33 cellular contexts compared by ENCODE assay signal in genomic region chr4:79366422-79366821, GRCh38. TPM values are rescaled to one million over a fixed set of nuclear protein-coding genes. Genes with fewer than 3 reads are reported as not detected.
"Had no signal": no experiment of that assay in that cellular context is flagged by ENCODE, and none has a peak within 500 bp of the region (broad histone marks: within the 10 kb centered on the region; RNA-seq: fewer than 3 reads in every experiment).

No MANE protein-coding gene starts in this region.

- DNase-seq: islet precursor cell; left ventricle myocardium inferior; mesendoderm; naive B cell; natural killer cell; nephron progenitor cell; nucleus accumbens; pancreas; psoas muscle; stimulated activated CD4-positive, alpha-beta T cell treated with anti-CD3 and anti-CD28 coated beads, Interleukin-1b, Interleukin-23, amount 100 ng/mL, for 48 hours; stimulated activated CD4-positive, alpha-beta T cell treated with anti-CD3 and anti-CD28 coated beads, Interleukin-2, amount 100 ng/mL, for 48 hours; stimulated activated CD4-positive, alpha-beta T cell treated with anti-CD3 and anti-CD28 coated beads, Interleukin-4, amount 100 ng/mL, for 4 hours; stimulated activated CD8-positive, alpha-beta memory T cell treated with anti-CD3 and anti-CD28 coated beads, Interleukin-4, amount 100 ng/mL, for 48 hours; stimulated activated naive CD4-positive, alpha-beta T cell treated with Interleukin-2 at 50 U/mL for 16 hours; stimulated activated naive CD8-positive, alpha-beta T cell treated with anti-CD3 and anti-CD28 coated beads, Interleukin-15, amount 100 ng/mL, for 72 hours; substantia nigra; uterus had no signal

- H3K27ac ChIP-seq: hepatocyte, left ventricle myocardium inferior, pancreas, psoas muscle, tibial nerve, uterus had no signal

- H3K4me3 ChIP-seq: hepatocyte, left ventricle myocardium inferior, lung, pancreas, psoas muscle, smooth muscle cell, tibial nerve, uterus had no signal

- H2AFZ ChIP-seq: hepatocyte had no signal

- H3K4me1 ChIP-seq: left ventricle myocardium inferior, pancreas, psoas muscle, tibial nerve, uterus had no signal

- H3K79me2 ChIP-seq: hepatocyte had no signal

- H3K36me3 ChIP-seq: left ventricle myocardium inferior, pancreas, tibial nerve, uterus had no signal

- H3K9me3 ChIP-seq: left ventricle myocardium inferior, pancreas, psoas muscle, tibial nerve, uterus had no signal

- H3K27ac Mint-ChIP-seq: mesothelial cell of epicardium; naive B cell; natural killer cell; nephron progenitor cell; stimulated activated memory B cell treated with anti-CD40 and anti-IgM and Interleukin-4, amounts not matched to agents 10 μg/mL and 1 μg/mL and 100 μg/mL, for 72 hours; stimulated activated naive CD8-positive, alpha-beta T cell treated with anti-CD3 and anti-CD28 coated beads, Interleukin-15, amount 100 ng/mL, for 72 hours; type B pancreatic cell had no signal

- H3K27me3 ChIP-seq: hepatocyte, pancreas, tibial nerve, uterus had no signal

- H3K4me2 ChIP-seq: hepatocyte, smooth muscle cell had no signal

- FAIRE-seq: pancreas had no signal

- ATAC-seq: natural killer cell; pancreas; psoas muscle; stimulated activated memory B cell treated with anti-CD40 and anti-IgM and Interleukin-4, amounts not matched to agents 10 μg/mL and 1 μg/mL and 100 μg/mL, for 72 hours; stimulated activated naive CD8-positive, alpha-beta T cell treated with anti-CD3 and anti-CD28 coated beads, Interleukin-15, amount 100 ng/mL, for 72 hours had no signal

- H3K36me3 Mint-ChIP-seq: mesothelial cell of epicardium; naive B cell; natural killer cell; stimulated activated memory B cell treated with anti-CD40 and anti-IgM and Interleukin-4, amounts not matched to agents 10 μg/mL and 1 μg/mL and 100 μg/mL, for 72 hours; type B pancreatic cell had no signal

- H3K9me3 Mint-ChIP-seq: nephron progenitor cell; stimulated activated memory B cell treated with anti-CD40 and anti-IgM and Interleukin-4, amounts not matched to agents 10 μg/mL and 1 μg/mL and 100 μg/mL, for 72 hours; stimulated activated naive CD8-positive, alpha-beta T cell treated with anti-CD3 and anti-CD28 coated beads, Interleukin-15, amount 100 ng/mL, for 72 hours had no signal

RNA-seq across cellular contexts. Expression of gene NAA11, which starts 40.6 kb away (rescaled TPM):
- total RNA-seq: hepatocyte, kidney epithelial cell, left ventricle myocardium inferior, lower leg skin, lung, mesothelial cell of epicardium, mononuclear cell, natural killer cell, osteoblast, pancreas, posterior vena cava, psoas muscle, skeletal muscle tissue, smooth muscle cell, temporal lobe, tibial nerve, ureter had no signal
- polyA plus RNA-seq: hepatocyte, lung, pancreas, psoas muscle, smooth muscle cell had no signal

RNA-seq across cellular contexts. Expression of gene GK2, which starts 41.6 kb away (rescaled TPM):
- total RNA-seq: hepatocyte, kidney epithelial cell, left ventricle myocardium inferior, lower leg skin, lung, mesothelial cell of epicardium, mononuclear cell, natural killer cell, osteoblast, pancreas, posterior vena cava, psoas muscle, skeletal muscle tissue, smooth muscle cell, temporal lobe, tibial nerve, ureter, uterus had no signal
- polyA plus RNA-seq: hepatocyte, lung, pancreas, psoas muscle, smooth muscle cell, thymus had no signal
